In the genomic region with DNA sequence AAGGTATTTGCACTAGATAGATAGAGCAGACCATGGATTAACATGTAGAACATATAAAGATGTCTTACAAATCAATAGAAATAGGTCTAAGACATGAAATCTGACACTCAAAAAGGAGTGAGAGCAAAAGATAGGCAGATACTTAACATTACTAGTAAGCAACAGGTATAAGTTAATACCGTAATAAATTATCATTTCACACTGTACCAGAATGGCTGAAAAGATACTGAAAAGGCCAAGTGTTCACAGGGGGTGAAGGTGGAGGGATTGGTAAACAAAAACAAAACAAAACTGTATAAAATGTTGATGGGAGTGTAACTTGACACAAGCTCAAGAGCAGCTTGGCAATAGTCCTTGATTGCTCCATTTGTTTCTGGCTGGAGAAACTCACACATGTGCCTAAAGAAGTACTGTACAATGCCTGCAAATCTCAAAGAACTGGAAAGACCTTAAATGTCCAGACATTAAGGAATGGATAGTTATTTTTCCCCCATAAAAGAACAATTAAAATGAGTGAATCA, we compare ENCODE assay signal across 1 cellular context.
TF ChIP-seq lines count a peak whose summit lies in the region.

No MANE protein-coding gene starts in this region.

TF ChIP-seq in GM23338, 12 proteins besides CTCF, POLR2A, EP300 and RAD21 (continued from another document):
- TF ChIP-seq, protein P1, sequence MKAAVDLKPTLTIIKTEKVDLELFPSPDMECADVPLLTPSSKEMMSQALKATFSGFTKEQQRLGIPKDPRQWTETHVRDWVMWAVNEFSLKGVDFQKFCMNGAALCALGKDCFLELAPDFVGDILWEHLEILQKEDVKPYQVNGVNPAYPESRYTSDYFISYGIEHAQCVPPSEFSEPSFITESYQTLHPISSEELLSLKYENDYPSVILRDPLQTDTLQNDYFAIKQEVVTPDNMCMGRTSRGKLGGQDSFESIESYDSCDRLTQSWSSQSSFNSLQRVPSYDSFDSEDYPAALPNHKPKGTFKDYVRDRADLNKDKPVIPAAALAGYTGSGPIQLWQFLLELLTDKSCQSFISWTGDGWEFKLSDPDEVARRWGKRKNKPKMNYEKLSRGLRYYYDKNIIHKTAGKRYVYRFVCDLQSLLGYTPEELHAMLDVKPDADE (IDR thresholded peaks at IDR 0.05): no peak
- TF ChIP-seq EZH2phosphoT487 (IDR thresholded peaks at IDR 0.05; ENCODE audit: unreplicated experiment): no peak
TF ChIP-seq in GM23338: peak in this region for 0.
